ENCODE assay signal across 14 cellular contexts in the genomic region with DNA sequence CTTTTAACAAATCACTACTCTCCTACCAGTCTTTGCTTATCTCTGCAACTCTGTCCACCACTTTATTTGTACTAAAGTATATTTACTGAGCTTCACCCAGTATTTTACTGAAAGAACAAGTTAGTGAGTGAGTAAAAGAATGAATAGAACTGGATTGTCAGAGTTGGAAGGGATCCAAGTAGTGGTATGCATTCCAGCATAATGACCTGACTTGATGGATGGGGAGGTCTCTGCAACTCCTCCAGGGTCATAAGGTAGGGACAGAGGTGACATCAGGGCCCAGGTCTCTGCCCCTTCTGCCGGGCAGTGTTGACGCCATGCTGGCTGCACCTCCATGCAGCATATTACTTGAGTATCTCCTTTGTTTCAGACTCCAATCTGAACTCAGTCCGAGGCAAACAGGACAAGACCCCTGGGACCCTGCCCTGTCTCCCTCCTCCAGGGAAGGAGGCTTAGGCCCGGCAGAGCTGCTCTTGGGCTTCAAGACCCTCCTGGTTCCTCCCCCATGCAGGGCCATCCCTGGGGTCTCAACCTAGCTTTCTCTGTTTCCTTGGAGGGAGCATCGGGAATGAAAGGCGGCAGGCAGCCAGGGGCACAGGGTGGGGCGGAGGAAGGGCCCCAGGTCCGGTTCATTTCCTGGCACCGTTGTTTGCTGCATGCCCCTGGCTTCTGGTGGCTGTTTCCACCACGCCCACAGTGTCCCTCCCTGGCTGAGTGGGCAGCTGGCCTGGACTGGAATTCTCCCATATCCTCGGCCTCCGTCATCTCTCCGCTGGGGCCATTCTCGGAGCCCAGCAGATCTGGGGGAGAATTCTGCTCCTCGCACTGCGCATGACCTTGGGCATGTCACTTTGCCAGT. TPM values are rescaled to one million over a fixed set of nuclear protein-coding genes. Genes with fewer than 3 reads are reported as not detected.
DNase-seq lines count a peak whose midpoint lies in the region; FAIRE-seq and TF ChIP-seq lines count a peak whose summit lies in the region.
"Had no signal": no experiment of that assay in that cellular context is flagged by ENCODE, and none has a peak within 500 bp of the region (broad histone marks: within the 10 kb centered on the region; RNA-seq: fewer than 3 reads in every experiment).

No MANE protein-coding gene starts in this region.

- TF ChIP-seq CTCF in bronchial epithelial cell (IDR thresholded peaks at IDR 0.05; ENCODE audit: insufficient read depth, low read length, severe bottlenecking) (no peak), left ventricle myocardium inferior (IDR thresholded peaks at IDR 0.05; ENCODE audit: borderline replicate concordance) (no peak), GM13977 (IDR thresholded peaks at IDR 0.05; ENCODE audit: extremely low read depth, insufficient read depth, missing control alignments) (no peak)

- DNase-seq in GM23248 (peak; percentile 70), bronchial epithelial cell (ENCODE audit: low read depth) (peak; percentile 56), left ventricle myocardium inferior (peak; percentile 34), posterior vena cava (ENCODE audit: low spot score) (peak; percentile 85), GM12891 (ENCODE audit: insufficient read length, low spot score) (no peak), GM13977 (ENCODE audit: low spot score) (no peak)
- no peak for DNase-seq in NK-92 treated with Interleukin-12 subunit alpha and Interleukin-12 subunit beta, amount 100 ng/mL, for 24 hours (lab: John Stamatoyannopoulos, UW)
- DNase-seq in activated CD4-positive, alpha-beta T cell treated with anti-CD3 and anti-CD28 coated beads, Interleukin-2, amount 50 U/mL, for 1 hour, result no peak
- DNase-seq: activated T-cell treated with anti-CD3 and anti-CD28 coated beads, Interleukin-2, amount 50 U/mL, for 4 hours; naive thymus-derived CD8-positive, alpha-beta T cell; NCI-H748 treated with DMSO at 0.1 percent for 48 hours; stimulated activated CD4-positive, alpha-beta T cell treated with anti-CD3 and anti-CD28 coated beads, Interleukin-12 subunit alpha, Interleukin-12 subunit beta, amount 100 ng/mL, for 4 hours had no signal

- TF ChIP-seq POLR2A in GM12891 (IDR thresholded peaks at IDR 0.05; ENCODE audit: low read depth, low read length), result no peak

- no peak overlapping the region for H3K9ac ChIP-seq in GM23248

- H3K27me3 ChIP-seq in GM23248 (replicated peaks; ENCODE audit: insufficient read depth) (no peaks in the 10 kb centered on the region), bronchial epithelial cell (ENCODE audit: control insufficient read depth, insufficient read depth, low read length) (no peaks in the 10 kb centered on the region), left ventricle myocardium inferior (ENCODE audit: low read depth) (no peaks in the 10 kb centered on the region)

- no peaks in the 10 kb centered on the region for H3K9me3 ChIP-seq in GM23248 (ENCODE audit: low read depth)
- no peaks in the 10 kb centered on the region for H3K9me3 ChIP-seq in left ventricle myocardium inferior (replicated peaks)

- peaks cover 39% of the 10 kb centered on the region for H3K4me1 ChIP-seq in GM23248 (ENCODE audit: insufficient read depth)
- H3K4me1 ChIP-seq in left ventricle myocardium inferior, result peaks cover 31% of the 10 kb centered on the region

- H2AFZ ChIP-seq in GM23248, result peak overlapping the region; percentile 39

- intact Hi-C loops in left ventricle myocardium inferior (cut with micrococcal nuclease) (no loop called here), posterior vena cava (cut with DNase I) (no loop called here)

- 40% methylated on average over 15 to 16 of the region's 16 CpGs for WGBS in GM23248 (ENCODE audit: low coverage in 1 of 2, low lambda C conversion rate in 2 of 2, missing lambda C conversion rate in 2 of 2), 2 experiments

- H3K4me2 ChIP-seq in GM23248 (ENCODE audit: unreplicated experiment), result peak overlapping the region; percentile 12

- H3K4me3 ChIP-seq in GM23248 (no peak overlapping the region), bronchial epithelial cell (ENCODE audit: low read depth, low read length) (no peak overlapping the region), left ventricle myocardium inferior (no peak overlapping the region)
- H3K4me3 ChIP-seq: GM12878 had no signal

- FAIRE-seq in bronchial epithelial cell (lab: Jason Lieb, UNC), result no peak
- FAIRE-seq in GM12891 (lab: Jason Lieb, UNC), result no peak
- FAIRE-seq: GM12878 had no signal

- H3K27ac ChIP-seq in GM23248, result 0 out of 2 replicates have a peak overlapping the region, but pooled peaks have one; percentile 17
- peak overlapping the region; percentile 48 for H3K27ac ChIP-seq in left ventricle myocardium inferior (replicated peaks)

- H3K79me2 ChIP-seq in GM23248 (ENCODE audit: insufficient read depth), result no peaks in the 10 kb centered on the region

- H4K20me1 ChIP-seq in GM23248 (ENCODE audit: insufficient read depth), result no peaks in the 10 kb centered on the region

- H3K36me3 ChIP-seq in GM23248 (ENCODE audit: low read depth), result no peaks in the 10 kb centered on the region
- H3K36me3 ChIP-seq in bronchial epithelial cell (ENCODE audit: control insufficient read depth, insufficient read depth, low read length), result no peaks in the 10 kb centered on the region
- no peaks in the 10 kb centered on the region for H3K36me3 ChIP-seq in left ventricle myocardium inferior

- peaks cover 9% of the 10 kb centered on the region; the same call in 1 of the 2 replicates for H3F3A ChIP-seq in GM23248 (ENCODE audit: insufficient read depth)

- H3K9me2 ChIP-seq in GM23248 (ENCODE audit: insufficient read depth), result no peaks in the 10 kb centered on the region

- in situ Hi-C loops in GM23248 (cut with MboI) (no loop called here), GM13977 (cut with MboI; ENCODE audit: low pct_unique_long_range_greater_than_20kb, low sequenced_read_pairs, unreplicated experiment) (no loop called here)

TF ChIP-seq in GM12891, 5 proteins besides CTCF, POLR2A, EP300 and RAD21:
- no peak for TF ChIP-seq SPI1 (IDR thresholded peaks at IDR 0.05; ENCODE audit: low read depth, low read length)
- no peak for TF ChIP-seq POU2F2 (IDR thresholded peaks at IDR 0.05; ENCODE audit: low read depth, low read length)
- no peak for TF ChIP-seq TAF1 (IDR thresholded peaks at IDR 0.05; ENCODE audit: low read depth, low read length)
- TF ChIP-seq PAX5 (IDR thresholded peaks at IDR 0.05; ENCODE audit: insufficient read depth, low read length, severe bottlenecking), result no peak
- no peak for TF ChIP-seq POLR2AphosphoS5 (IDR thresholded peaks at IDR 0.05; ENCODE audit: low read depth, low read length)

RNA-seq across cellular contexts. Expression of gene ITGA3, which starts 12.4 kb away (rescaled TPM):
- total RNA-seq in GM23248 (2014; rRNA removed; shearing (Covaris generic)), result 321 and 330 TPM in 2 replicates
- polyA plus RNA-seq in GM23248 (2016; fragmentation: Nextera tagmentation; extraction: Ambion mirVana), result 105 and 111 TPM in 2 replicates
- total RNA-seq in bronchial epithelial cell (413 and 633 TPM in 2 replicates), left ventricle myocardium inferior (17.0 TPM), posterior vena cava (10 to 100 TPM; 56.3 to 80.3 TPM)
- polyA plus RNA-seq in GM12891 (2012; ENCODE audit: low read depth, missing spikeins), result 1.1 TPM

RNA-seq across cellular contexts. Expression of gene DLX3, which starts 48.5 kb away (rescaled TPM):
- 0.43 and 0.51 TPM in 2 replicates for total RNA-seq in GM23248 (2014; rRNA removed; shearing (Covaris generic))
- polyA plus RNA-seq in GM23248 (2016; fragmentation: Nextera tagmentation; extraction: Ambion mirVana), result 1.0 and 1.4 TPM in 2 replicates
- total RNA-seq in bronchial epithelial cell (0.13 TPM in 1 of 2 replicates, not detected in the other), left ventricle myocardium inferior (not detected), posterior vena cava (under 1 TPM in 1 of 2 donors, not detected in 1; 0.23 TPM)
- polyA plus RNA-seq in GM12891 (2012; ENCODE audit: low read depth, missing spikeins), result not detected
- total RNA-seq: GM12878, SK-MEL-5 had no signal
- polyA plus RNA-seq: GM12878 had no signal

RNA-seq across cellular contexts. Expression of gene PDK2, which starts 51.6 kb away (rescaled TPM):
- total RNA-seq in GM23248 (2014; rRNA removed; shearing (Covaris generic)), result 25.9 and 30.2 TPM in 2 replicates
- 48.1 and 56.0 TPM in 2 replicates for polyA plus RNA-seq in GM23248 (2016; fragmentation: Nextera tagmentation; extraction: Ambion mirVana)
- 0.79 and 3.5 TPM in 2 replicates for total RNA-seq in bronchial epithelial cell
- 206 TPM for total RNA-seq in left ventricle myocardium inferior
- total RNA-seq in posterior vena cava, result 10 to 100 TPM; 26.0 to 27.7 TPM
- 8.8 TPM for polyA plus RNA-seq in GM12891 (2012; ENCODE audit: low read depth, missing spikeins)

Comparison
In these comparisons a context has a peak if more than half of its experiments do, and no peak if none do; other contexts are left out.
1. DNase-seq: peak in GM23248 (single experiment), bronchial epithelial cell (single experiment), left ventricle myocardium inferior (single experiment) and posterior vena cava (single experiment); none in NK-92 treated with Interleukin-12 subunit alpha and Interleukin-12 subunit beta, amount 100 ng/mL, for 24 hours (single experiment), GM12891 (single experiment), GM13977 (single experiment) and activated CD4-positive, alpha-beta T cell treated with anti-CD3 and anti-CD28 coated beads, Interleukin-2, amount 50 U/mL, for 1 hour (single experiment).